In genomic region chrX:72942272-72942671, GRCh38 we compare ENCODE assay signal across 22 cellular contexts. TPM values are rescaled to one million over a fixed set of nuclear protein-coding genes. Genes with fewer than 3 reads are reported as not detected.
"Had no signal": no experiment of that assay in that cellular context is flagged by ENCODE, and none has a peak within 500 bp of the region (broad histone marks: within the 10 kb centered on the region; RNA-seq: fewer than 3 reads in every experiment).

No MANE protein-coding gene starts in this region.

RNA-seq across cellular contexts. Expression of gene DMRTC1, which starts 1.4 kb away (rescaled TPM):
- total RNA-seq: activated CD4-positive, alpha-beta memory T cell treated with anti-CD3 and anti-CD28 coated beads for 36 hours; activated CD4-positive, alpha-beta T cell treated with anti-CD3 and anti-CD28 coated beads, Interleukin-2, amount 10 ng/mL, durations not matched to agents 24 days and 14 days; activated CD8-positive, alpha-beta memory T cell treated with anti-CD3 and anti-CD28 coated beads for 36 hours; activated CD8-positive, alpha-beta memory T cell treated with anti-CD3 and anti-CD28 coated beads, Interleukin-2, amount 10 ng/mL, durations not matched to agents 7 days and 5 days; activated naive CD4-positive, alpha-beta T cell treated with anti-CD3 and anti-CD28 coated beads for 36 hours; activated naive CD8-positive, alpha-beta T cell treated with anti-CD3 and anti-CD28 coated beads for 36 hours; activated T-helper 1 cell treated with anti-CD3 and anti-CD28 coated beads, Interleukin-12 subunit alpha, Interleukin-12 subunit beta, Interleukin-2, Interleukin-4 antibody, amounts not matched to agents 30 ng/mL and 10 ng/mL and 1 ng/mL, durations not matched to agents 14 hours and 24 hours and 36 hours; activated T-helper 2 cell treated with anti-CD3 and anti-CD28 coated beads, Interferon-gamma antibody, Interleukin-2, Interleukin-4, amounts not matched to agents 10 μg/mL and 5 μg/mL and 100 μg/mL, durations not matched to agents 14 hours and 24 hours and 36 hours; aorta; breast epithelium; cardiac muscle cell; dermis microvascular lymphatic vessel endothelial cell; endodermal cell; esophagus squamous epithelium; fibroblast of lung; fibroblast of villous mesenchyme; frontal cortex; T-helper 1 cell treated with Interleukin-12 subunit alpha and Interleukin-12 subunit beta and Interleukin-4 antibody, amounts not matched to agents 30 ng/mL and 1 ng/mL, for 36 hours had no signal
- polyA plus RNA-seq: aorta, fibroblast of lung had no signal

RNA-seq across cellular contexts. Expression of gene FAM236A, which starts 4.3 kb away (rescaled TPM):
- total RNA-seq: activated CD4-positive, alpha-beta memory T cell treated with anti-CD3 and anti-CD28 coated beads for 36 hours; activated CD4-positive, alpha-beta T cell treated with anti-CD3 and anti-CD28 coated beads for 36 hours; activated CD4-positive, alpha-beta T cell treated with anti-CD3 and anti-CD28 coated beads, Interleukin-2, amount 10 ng/mL, durations not matched to agents 24 days and 14 days; activated CD8-positive, alpha-beta memory T cell treated with anti-CD3 and anti-CD28 coated beads for 36 hours; activated CD8-positive, alpha-beta memory T cell treated with anti-CD3 and anti-CD28 coated beads, Interleukin-2, amount 10 ng/mL, durations not matched to agents 7 days and 5 days; activated CD8-positive, alpha-beta T cell treated with anti-CD3 and anti-CD28 coated beads, Interleukin-2, amount 10 ng/mL, durations not matched to agents 7 days and 5 days; activated naive CD4-positive, alpha-beta T cell treated with anti-CD3 and anti-CD28 coated beads for 36 hours; activated naive CD8-positive, alpha-beta T cell treated with anti-CD3 and anti-CD28 coated beads for 36 hours; activated T-helper 1 cell treated with anti-CD3 and anti-CD28 coated beads, Interleukin-12 subunit alpha, Interleukin-12 subunit beta, Interleukin-2, Interleukin-4 antibody, amounts not matched to agents 30 ng/mL and 10 ng/mL and 1 ng/mL, durations not matched to agents 14 hours and 24 hours and 36 hours; activated T-helper 2 cell treated with anti-CD3 and anti-CD28 coated beads, Interferon-gamma antibody, Interleukin-2, Interleukin-4, amounts not matched to agents 10 μg/mL and 5 μg/mL and 100 μg/mL, durations not matched to agents 14 hours and 24 hours and 36 hours; adrenal gland; aorta; breast epithelium; cardiac muscle cell; colonic mucosa; dermis microvascular lymphatic vessel endothelial cell; endodermal cell; esophagus squamous epithelium; fibroblast of lung; fibroblast of villous mesenchyme; frontal cortex; T-helper 1 cell treated with Interleukin-12 subunit alpha and Interleukin-12 subunit beta and Interleukin-4 antibody, amounts not matched to agents 30 ng/mL and 1 ng/mL, for 36 hours had no signal
- polyA plus RNA-seq: adrenal gland, aorta, cardiac muscle cell, fibroblast of lung had no signal

RNA-seq across cellular contexts. Expression of gene FAM236C, which starts 29.9 kb away (rescaled TPM):
- total RNA-seq: activated CD4-positive, alpha-beta memory T cell treated with anti-CD3 and anti-CD28 coated beads for 36 hours; activated CD4-positive, alpha-beta T cell treated with anti-CD3 and anti-CD28 coated beads for 36 hours; activated CD4-positive, alpha-beta T cell treated with anti-CD3 and anti-CD28 coated beads, Interleukin-2, amount 10 ng/mL, durations not matched to agents 24 days and 14 days; activated CD8-positive, alpha-beta memory T cell treated with anti-CD3 and anti-CD28 coated beads for 36 hours; activated CD8-positive, alpha-beta memory T cell treated with anti-CD3 and anti-CD28 coated beads, Interleukin-2, amount 10 ng/mL, durations not matched to agents 7 days and 5 days; activated CD8-positive, alpha-beta T cell treated with anti-CD3 and anti-CD28 coated beads, Interleukin-2, amount 10 ng/mL, durations not matched to agents 7 days and 5 days; activated naive CD4-positive, alpha-beta T cell treated with anti-CD3 and anti-CD28 coated beads for 36 hours; activated naive CD8-positive, alpha-beta T cell treated with anti-CD3 and anti-CD28 coated beads for 36 hours; activated T-helper 1 cell treated with anti-CD3 and anti-CD28 coated beads, Interleukin-12 subunit alpha, Interleukin-12 subunit beta, Interleukin-2, Interleukin-4 antibody, amounts not matched to agents 30 ng/mL and 10 ng/mL and 1 ng/mL, durations not matched to agents 14 hours and 24 hours and 36 hours; activated T-helper 2 cell treated with anti-CD3 and anti-CD28 coated beads, Interferon-gamma antibody, Interleukin-2, Interleukin-4, amounts not matched to agents 10 μg/mL and 5 μg/mL and 100 μg/mL, durations not matched to agents 14 hours and 24 hours and 36 hours; adrenal gland; aorta; breast epithelium; cardiac muscle cell; colonic mucosa; dermis microvascular lymphatic vessel endothelial cell; endodermal cell; esophagus squamous epithelium; fibroblast of lung; fibroblast of villous mesenchyme; frontal cortex; T-helper 1 cell treated with Interleukin-12 subunit alpha and Interleukin-12 subunit beta and Interleukin-4 antibody, amounts not matched to agents 30 ng/mL and 1 ng/mL, for 36 hours had no signal
- polyA plus RNA-seq: adrenal gland, aorta, cardiac muscle cell, fibroblast of lung had no signal
